Comparison of ENCODE assay signal across 12 cellular contexts in genomic region chr16:16014329-16015224, GRCh38.
DNase-seq lines count a peak whose midpoint lies in the region; ATAC-seq and TF ChIP-seq lines count a peak whose summit lies in the region.
"Had no signal": no experiment of that assay in that cellular context is flagged by ENCODE, and none has a peak within 500 bp of the region (broad histone marks: within the 10 kb centered on the region; RNA-seq: fewer than 3 reads in every experiment).

No MANE protein-coding gene starts in this region.

- H3K9me3 ChIP-seq in sigmoid colon = no peaks in the 10 kb centered on the region
- H3K9me3 ChIP-seq: suprapubic skin had no signal

- ATAC-seq in GM18505 (IDR thresholded peaks at IDR 0.05; ENCODE audit: unreplicated experiment) (no peak), GM21390 (IDR thresholded peaks at IDR 0.05; ENCODE audit: unreplicated experiment) (no peak)

- no peak overlapping the region for H3K27ac Mint-ChIP-seq in T-helper 2 cell treated with Interferon-gamma antibody and Interleukin-4, amounts not matched to agents 5 μg/mL and 100 μg/mL, for 36 hours

- WGBS in sigmoid colon, 2 donors = 47 to 56% methylated on average over 14 of the region's 14 CpGs

- peaks cover 0 to 26% (median 16%) of the 10 kb centered on the region in 4 donors for H3K4me1 ChIP-seq in sigmoid colon

- H3K4me3 ChIP-seq in fibroblast of villous mesenchyme (ENCODE audit: low read depth, low read length) (no peak overlapping the region), sigmoid colon (no peak overlapping the region)
- H3K4me3 ChIP-seq: smooth muscle cell, suprapubic skin had no signal

- peak overlapping the region; percentile 64 to 91 (median 74) for H3K27ac ChIP-seq in sigmoid colon
- H3K27ac ChIP-seq: brain microvascular endothelial cell, suprapubic skin had no signal

- no peak for TF ChIP-seq EP300 in sigmoid colon (IDR thresholded peaks at IDR 0.05)

- H3K4me1 Mint-ChIP-seq in T-helper 2 cell treated with Interferon-gamma antibody and Interleukin-4, amounts not matched to agents 5 μg/mL and 100 μg/mL, for 36 hours (ENCODE audit: low read depth) = peaks cover 3% of the 10 kb centered on the region

- peaks cover 52% of the 10 kb centered on the region for H3K36me3 Mint-ChIP-seq in T-helper 2 cell treated with Interferon-gamma antibody and Interleukin-4, amounts not matched to agents 5 μg/mL and 100 μg/mL, for 36 hours (ENCODE audit: low read depth)

- no peak overlapping the region for H3K4me3 Mint-ChIP-seq in T-helper 2 cell treated with Interferon-gamma antibody and Interleukin-4, amounts not matched to agents 5 μg/mL and 100 μg/mL, for 36 hours

- no peak for TF ChIP-seq POLR2A in sigmoid colon (IDR thresholded peaks at IDR 0.05)
- TF ChIP-seq POLR2A in GM18505 (IDR thresholded peaks at IDR 0.05; ENCODE audit: borderline replicate concordance, extremely low read depth, insufficient read depth, insufficient read length) = no peak

- no peaks in the 10 kb centered on the region for H3K27me3 Mint-ChIP-seq in T-helper 2 cell treated with Interferon-gamma antibody and Interleukin-4, amounts not matched to agents 5 μg/mL and 100 μg/mL, for 36 hours (ENCODE audit: low read depth)

- no peaks in the 10 kb centered on the region for H3K27me3 ChIP-seq in sigmoid colon
- H3K27me3 ChIP-seq: brain microvascular endothelial cell, suprapubic skin had no signal

- no peaks in the 10 kb centered on the region for H3K9me3 Mint-ChIP-seq in T-helper 2 cell treated with Interferon-gamma antibody and Interleukin-4, amounts not matched to agents 5 μg/mL and 100 μg/mL, for 36 hours

- TF ChIP-seq CTCF in fibroblast of villous mesenchyme (IDR thresholded peaks at IDR 0.05; ENCODE audit: insufficient read depth, low read depth, low read length) (no peak), sigmoid colon (IDR thresholded peaks at IDR 0.05) (no peak)

- intact Hi-C loops in sigmoid colon (cut with DNase I) = no loop called here

- H3K36me3 ChIP-seq in sigmoid colon = peaks cover 0 to 54% (median 23%) of the 10 kb centered on the region in 4 donors

- DNase-seq in DMS79 (lab: John Stamatoyannopoulos, UW) (peak; percentile 59), NCI-H446 treated with DMSO at 0.1 percent for 48 hours (lab: John Stamatoyannopoulos, UW) (peak; percentile 72), fibroblast of villous mesenchyme (ENCODE audit: low read depth) (peak; percentile 65), sigmoid colon (peak; percentile 76), germinal center (ENCODE audit: low spot score) (no peak)
- no peak for DNase-seq in T-helper 2 cell treated with Interferon-gamma antibody and Interleukin-4, amounts not matched to agents 5 μg/mL and 100 μg/mL, for 36 hours (ENCODE audit: low spot score)
- DNase-seq: activated CD4-positive, CD25-positive, alpha-beta regulatory T cell treated with anti-CD3 and anti-CD28 coated beads, Interleukin-2, amount 50 U/mL, for 72 hours; brain microvascular endothelial cell had no signal

Comparison
In these comparisons a context has a peak if more than half of its experiments do, and no peak if none do; other contexts are left out.
1. DNase-seq: peak in DMS79 (single experiment), NCI-H446 treated with DMSO at 0.1 percent for 48 hours (single experiment), fibroblast of villous mesenchyme (single experiment) and sigmoid colon (single experiment); none in germinal center (single experiment) and T-helper 2 cell treated with Interferon-gamma antibody and Interleukin-4, amounts not matched to agents 5 μg/mL and 100 μg/mL, for 36 hours (single experiment).